Comparison of ENCODE assay signal across 21 cellular contexts in genomic region chr5:2110137-2110933, GRCh38.
DNase-seq lines count a peak whose midpoint lies in the region; ATAC-seq and TF ChIP-seq lines count a peak whose summit lies in the region.
"Had no signal": no experiment of that assay in that cellular context is flagged by ENCODE, and none has a peak within 500 bp of the region (broad histone marks: within the 10 kb centered on the region; RNA-seq: fewer than 3 reads in every experiment).

No MANE protein-coding gene starts in this region.

- no peak overlapping the region for H3K4me3 Mint-ChIP-seq in natural killer cell treated with Interleukin-12 subunit alpha and Interleukin-12 subunit beta and Interleukin-15 and Interleukin-18, amount 100 ng/mL, for 72 hours
- no peak overlapping the region for H3K4me3 Mint-ChIP-seq in natural killer cell
- no peak overlapping the region for H3K4me3 Mint-ChIP-seq in naive thymus-derived CD8-positive, alpha-beta T cell
- H3K4me3 Mint-ChIP-seq: CD4-positive, alpha-beta memory T cell; IgD-negative memory B cell had no signal

- H3K27me3 Mint-ChIP-seq in natural killer cell treated with Interleukin-12 subunit alpha and Interleukin-12 subunit beta and Interleukin-15 and Interleukin-18, amount 100 ng/mL, for 72 hours = peaks cover 2 to 8% of the 10 kb centered on the region in 2 donors
- H3K27me3 Mint-ChIP-seq in natural killer cell (ENCODE audit: low read depth in 2 of 2) = peaks cover 0 to 2% of the 10 kb centered on the region in 2 donors
- peaks cover 0 to 24% (median 5%) of the 10 kb centered on the region in 5 donors for H3K27me3 Mint-ChIP-seq in naive thymus-derived CD8-positive, alpha-beta T cell
- H3K27me3 Mint-ChIP-seq: IgD-negative memory B cell had no signal

- TF ChIP-seq POLR2A in vagina (IDR thresholded peaks at IDR 0.05) = no peak

- intact Hi-C loops in natural killer cell (cut with micrococcal nuclease) = no loop called here
- intact Hi-C loops in posterior vena cava (cut with DNase I) = no loop called here
- intact Hi-C loops in vagina (cut with DNase I) = no loop called here

- peaks cover 3% of the 10 kb centered on the region for H3K9me3 Mint-ChIP-seq in natural killer cell treated with Interleukin-12 subunit alpha and Interleukin-12 subunit beta and Interleukin-15 and Interleukin-18, amount 100 ng/mL, for 72 hours
- H3K9me3 Mint-ChIP-seq in natural killer cell = no peaks in the 10 kb centered on the region
- peaks cover 8 to 15% (median 10%) of the 10 kb centered on the region in 9 donors for H3K9me3 Mint-ChIP-seq in naive thymus-derived CD8-positive, alpha-beta T cell

- no peak overlapping the region for H3K4me3 ChIP-seq in vagina
- H3K4me3 ChIP-seq: BLaER1, HAP-1, MG63 had no signal

- ATAC-seq in natural killer cell treated with Interleukin-12 subunit alpha and Interleukin-12 subunit beta and Interleukin-15 and Interleukin-18, amount 100 ng/mL, for 72 hours = peak; percentile 29 to 47
- ATAC-seq in natural killer cell = no peak
- ATAC-seq in HG03432 (IDR thresholded peaks at IDR 0.05; ENCODE audit: unreplicated experiment) = no peak
- ATAC-seq in naive thymus-derived CD8-positive, alpha-beta T cell = no peak
- no peak for ATAC-seq in HG03439 (IDR thresholded peaks at IDR 0.05; ENCODE audit: unreplicated experiment)
- ATAC-seq: PC-3 had no signal

- H3K27ac Mint-ChIP-seq in natural killer cell treated with Interleukin-12 subunit alpha and Interleukin-12 subunit beta and Interleukin-15 and Interleukin-18, amount 100 ng/mL, for 72 hours = no peak overlapping the region
- H3K27ac Mint-ChIP-seq in natural killer cell = no peak overlapping the region
- H3K27ac Mint-ChIP-seq in naive thymus-derived CD8-positive, alpha-beta T cell = no peak overlapping the region
- H3K27ac Mint-ChIP-seq: CD4-positive, alpha-beta memory T cell; IgD-negative memory B cell had no signal

- no peaks in the 10 kb centered on the region for H3K9me3 ChIP-seq in vagina
- H3K9me3 ChIP-seq: HAP-1 had no signal

- no peak for TF ChIP-seq CTCF in natural killer cell (IDR thresholded peaks at IDR 0.05)
- no peak for TF ChIP-seq CTCF in vagina (IDR thresholded peaks at IDR 0.05)

- no peaks in the 10 kb centered on the region for H3K4me1 ChIP-seq in vagina
- H3K4me1 ChIP-seq: BLaER1, HAP-1 had no signal

- peaks cover 7% of the 10 kb centered on the region for H3K36me3 Mint-ChIP-seq in natural killer cell treated with Interleukin-12 subunit alpha and Interleukin-12 subunit beta and Interleukin-15 and Interleukin-18, amount 100 ng/mL, for 72 hours
- H3K36me3 Mint-ChIP-seq in natural killer cell = no peaks in the 10 kb centered on the region
- H3K36me3 Mint-ChIP-seq in naive thymus-derived CD8-positive, alpha-beta T cell = peaks cover 0 to 13% (median 0%) of the 10 kb centered on the region in 3 donors
- H3K36me3 Mint-ChIP-seq: CD4-positive, alpha-beta memory T cell; IgD-negative memory B cell had no signal

- no peaks in the 10 kb centered on the region for H3K27me3 ChIP-seq in vagina
- H3K27me3 ChIP-seq: BLaER1, MG63 had no signal

- no peaks in the 10 kb centered on the region for H3K4me1 Mint-ChIP-seq in natural killer cell treated with Interleukin-12 subunit alpha and Interleukin-12 subunit beta and Interleukin-15 and Interleukin-18, amount 100 ng/mL, for 72 hours (ENCODE audit: low read depth in 2 of 2)
- H3K4me1 Mint-ChIP-seq in natural killer cell = no peaks in the 10 kb centered on the region
- no peaks in the 10 kb centered on the region for H3K4me1 Mint-ChIP-seq in naive thymus-derived CD8-positive, alpha-beta T cell
- H3K4me1 Mint-ChIP-seq: CD4-positive, alpha-beta memory T cell; IgD-negative memory B cell had no signal

- H3K36me3 ChIP-seq in vagina = no peaks in the 10 kb centered on the region
- H3K36me3 ChIP-seq: BLaER1, HAP-1, MG63 had no signal

- POLR2A ChIA-PET in naive thymus-derived CD8-positive, alpha-beta T cell (lab: Charles Lee) = no interaction called here

- no peak for DNase-seq in natural killer cell treated with Interleukin-12 subunit alpha and Interleukin-12 subunit beta and Interleukin-15 and Interleukin-18, amount 100 ng/mL, for 72 hours (ENCODE audit: low spot score)
- no peak for DNase-seq in natural killer cell
- peak; percentile 34 for DNase-seq in ecto neural progenitor cell (ENCODE audit: low spot score)
- peak; percentile 57 for DNase-seq in posterior vena cava (ENCODE audit: low spot score)
- no peak for DNase-seq in naive thymus-derived CD8-positive, alpha-beta T cell
- no peak for DNase-seq in vagina (ENCODE audit: extremely low spot score in 2 of 2)
- DNase-seq: CD4-positive, alpha-beta memory T cell; DMS79; Kasumi-1; MG63; NCI-H1436 treated with DMSO at 0.1 percent for 48 hours; NCI-H2081; NCI-H510A treated with DMSO at 0.1 percent for 48 hours; PC-3; SIG-M5 had no signal

- no peak overlapping the region for H3K27ac ChIP-seq in vagina
- H3K27ac ChIP-seq: BLaER1, RWPE1 had no signal

Comparison
In these comparisons a context has a peak if more than half of its experiments do, and no peak if none do; other contexts are left out.
1. ATAC-seq: peak in natural killer cell treated with Interleukin-12 subunit alpha and Interleukin-12 subunit beta and Interleukin-15 and Interleukin-18, amount 100 ng/mL, for 72 hours (2 of 2); none in natural killer cell (0 of 3), HG03432 (single experiment), naive thymus-derived CD8-positive, alpha-beta T cell (0 of 2) and HG03439 (single experiment).
2. DNase-seq: peak in ecto neural progenitor cell (single experiment) and posterior vena cava (single experiment); none in natural killer cell treated with Interleukin-12 subunit alpha and Interleukin-12 subunit beta and Interleukin-15 and Interleukin-18, amount 100 ng/mL, for 72 hours (single experiment), natural killer cell (single experiment), naive thymus-derived CD8-positive, alpha-beta T cell (0 of 10) and vagina (0 of 2).